7 cellular contexts compared by ENCODE assay signal in the genomic region with DNA sequence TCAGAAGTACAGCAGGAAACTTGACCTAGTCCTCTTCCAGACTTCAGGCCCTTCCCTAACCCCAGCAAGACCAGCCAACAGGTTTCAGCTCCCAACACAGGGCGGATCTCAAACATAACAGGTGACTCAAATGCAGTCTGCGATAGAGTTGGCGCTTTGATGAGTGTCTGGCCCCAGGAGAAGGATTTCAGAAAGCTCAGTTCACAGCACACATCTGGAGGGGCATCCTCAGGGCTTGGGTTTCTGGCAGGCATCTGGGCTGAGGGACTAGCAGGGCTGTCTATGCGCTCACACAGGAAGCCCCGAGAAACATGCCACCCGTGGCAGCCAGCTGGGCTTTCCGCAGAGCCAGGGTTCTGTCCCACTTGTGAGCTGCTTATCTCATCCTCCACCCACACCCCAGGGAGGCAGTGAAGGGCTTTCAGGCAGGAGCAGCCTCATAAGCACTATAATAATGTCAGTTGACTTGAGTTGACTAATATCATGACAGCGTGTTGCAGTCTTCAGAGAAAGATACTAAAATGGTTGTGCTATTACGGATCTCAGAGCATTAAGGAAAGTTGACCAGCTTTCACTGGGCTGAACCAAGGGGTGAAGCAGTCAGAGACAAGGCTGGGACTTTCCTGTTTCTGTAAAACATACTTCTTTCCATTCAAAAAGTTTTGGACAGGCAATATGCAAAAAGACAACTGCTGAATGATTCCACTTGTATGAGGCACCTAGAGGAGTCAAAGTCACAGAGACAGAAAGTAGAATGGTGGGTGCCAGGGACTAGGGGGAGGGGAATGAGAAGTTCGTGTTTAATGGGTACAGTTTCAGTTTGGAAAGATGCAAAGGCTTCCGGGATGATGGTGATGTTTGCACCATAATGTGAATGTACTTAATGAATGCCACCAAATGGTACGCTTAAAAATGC.
DNase-seq lines count a peak whose midpoint lies in the region; ATAC-seq, FAIRE-seq and TF ChIP-seq lines count a peak whose summit lies in the region.

No MANE protein-coding gene starts in this region.

- peak; percentile 91 for FAIRE-seq in GM19239 (lab: Jason Lieb, UNC)

- DNase-seq in GM19239 (ENCODE audit: insufficient read length, low spot score) (peak; percentile 33), fibroblast of villous mesenchyme (ENCODE audit: low read depth) (peak; percentile 25), EL (no peak), superior temporal gyrus (ENCODE audit: extremely low spot score) (no peak)
- peak; percentile 59 for DNase-seq in activated CD4-positive, alpha-beta T cell treated with anti-CD3 and anti-CD28 coated beads, Interleukin-2, amount 10 ng/mL, durations not matched to agents 7 days and 5 days
- DNase-seq in stimulated activated CD8-positive, alpha-beta memory T cell treated with anti-CD3 and anti-CD28 coated beads, Interleukin-15, amount 100 ng/mL, for 4 hours (ENCODE audit: low read depth in 2 of 2): peak; percentile 45 to 58

- peak; percentile 62 for ATAC-seq in HG03097 (IDR thresholded peaks at IDR 0.05; ENCODE audit: low FRiP score, unreplicated experiment)

- H3K9me3 Mint-ChIP-seq in activated CD4-positive, alpha-beta T cell treated with anti-CD3 and anti-CD28 coated beads, Interleukin-2, amount 10 ng/mL, durations not matched to agents 7 days and 5 days: no peaks in the 10 kb centered on the region

- CTCF ChIA-PET in activated CD4-positive, alpha-beta T cell treated with anti-CD3 and anti-CD28 coated beads, Interleukin-2, amount 10 ng/mL, durations not matched to agents 7 days and 5 days (lab: Charles Lee): interaction anchor here (0.6 to 1.6 kb wide), 7 partner anchors 15 to 598 kb away, joined by 3 to 4 read pairs (median 3); no protein-coding TSS in a partner anchor

- no peaks in the 10 kb centered on the region for H3K27me3 Mint-ChIP-seq in activated CD4-positive, alpha-beta T cell treated with anti-CD3 and anti-CD28 coated beads, Interleukin-2, amount 10 ng/mL, durations not matched to agents 7 days and 5 days

- H3K36me3 Mint-ChIP-seq in activated CD4-positive, alpha-beta T cell treated with anti-CD3 and anti-CD28 coated beads, Interleukin-2, amount 10 ng/mL, durations not matched to agents 7 days and 5 days (ENCODE audit: low read depth): no peaks in the 10 kb centered on the region

- no peak for TF ChIP-seq CTCF in fibroblast of villous mesenchyme (IDR thresholded peaks at IDR 0.05; ENCODE audit: insufficient read depth, low read depth, low read length)

- peak overlapping the region; percentile 29 for H3K4me3 Mint-ChIP-seq in activated CD4-positive, alpha-beta T cell treated with anti-CD3 and anti-CD28 coated beads, Interleukin-2, amount 10 ng/mL, durations not matched to agents 7 days and 5 days

- POLR2A ChIA-PET in activated CD4-positive, alpha-beta T cell treated with anti-CD3 and anti-CD28 coated beads, Interleukin-2, amount 10 ng/mL, durations not matched to agents 7 days and 5 days (lab: Charles Lee): interaction anchor here (1.0 kb wide), 1 partner anchor 84 kb away, joined by 3 read pairs; no protein-coding TSS in a partner anchor

- H3K4me3 ChIP-seq in fibroblast of villous mesenchyme (ENCODE audit: low read depth, low read length): no peak overlapping the region

- H3K27ac Mint-ChIP-seq in activated CD4-positive, alpha-beta T cell treated with anti-CD3 and anti-CD28 coated beads, Interleukin-2, amount 10 ng/mL, durations not matched to agents 7 days and 5 days: peak overlapping the region; percentile 89

- H3K4me1 Mint-ChIP-seq in activated CD4-positive, alpha-beta T cell treated with anti-CD3 and anti-CD28 coated beads, Interleukin-2, amount 10 ng/mL, durations not matched to agents 7 days and 5 days: peaks cover 80% of the 10 kb centered on the region

Comparison
In these comparisons a context has a peak if more than half of its experiments do, and no peak if none do; other contexts are left out.
1. DNase-seq: peak in GM19239 (single experiment), activated CD4-positive, alpha-beta T cell treated with anti-CD3 and anti-CD28 coated beads, Interleukin-2, amount 10 ng/mL, durations not matched to agents 7 days and 5 days (single experiment), fibroblast of villous mesenchyme (single experiment) and stimulated activated CD8-positive, alpha-beta memory T cell treated with anti-CD3 and anti-CD28 coated beads, Interleukin-15, amount 100 ng/mL, for 4 hours (2 of 2); none in EL (single experiment) and superior temporal gyrus (single experiment).